19 cellular contexts compared by ENCODE assay signal in the genomic region with DNA sequence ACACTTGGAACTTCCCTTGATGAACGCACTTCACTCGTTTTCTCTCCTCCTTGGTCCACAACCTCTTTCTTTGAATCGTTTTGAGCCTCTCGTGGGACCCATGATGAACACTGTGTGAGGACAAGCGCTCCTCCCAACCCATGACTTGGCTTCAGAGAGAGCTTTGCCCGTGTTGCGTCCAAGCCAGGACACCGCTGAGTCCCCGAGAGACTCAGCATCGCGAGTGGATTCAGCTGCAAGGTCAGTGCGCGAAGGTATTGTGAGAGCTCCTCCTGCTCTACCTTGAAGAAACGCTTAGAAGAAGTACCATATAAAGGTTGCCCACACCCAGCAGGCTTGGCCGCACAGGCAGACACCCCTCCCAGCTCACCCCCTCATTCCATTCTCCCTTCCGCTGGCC.
"Had no signal": no experiment of that assay in that cellular context is flagged by ENCODE, and none has a peak within 500 bp of the region (broad histone marks: within the 10 kb centered on the region; RNA-seq: fewer than 3 reads in every experiment).

No MANE protein-coding gene starts in this region.

- H3K4me1 Mint-ChIP-seq: memory B cell had no signal

- H3K27me3 Mint-ChIP-seq: dendritic cell treated with granulocyte-macrophage colony-stimulating factor and Interleukin-4, amounts not matched to agents 40 ng/mL and 50 ng/mL, for 4 days; naive B cell had no signal

- H3K27ac Mint-ChIP-seq: immature natural killer cell; memory B cell; nephron; stimulated activated effector memory CD8-positive, alpha-beta T cell treated with anti-CD3 and anti-CD28 coated beads, Interleukin-12 subunit alpha, Interleukin-12 subunit beta, amount 100 ng/mL, for 72 hours had no signal

- FAIRE-seq: colon, endothelial cell of umbilical vein, keratinocyte had no signal

- H3K9me3 Mint-ChIP-seq: dendritic cell treated with granulocyte-macrophage colony-stimulating factor and Interleukin-4, amounts not matched to agents 40 ng/mL and 50 ng/mL, for 4 days; immature natural killer cell; memory B cell; naive B cell; nephron; stimulated activated effector memory CD8-positive, alpha-beta T cell treated with anti-CD3 and anti-CD28 coated beads, Interleukin-12 subunit alpha, Interleukin-12 subunit beta, amount 100 ng/mL, for 72 hours had no signal

- H3K4me3 Mint-ChIP-seq: dendritic cell treated with granulocyte-macrophage colony-stimulating factor and Interleukin-4, amounts not matched to agents 40 ng/mL and 50 ng/mL, for 4 days; immature natural killer cell; memory B cell; nephron; stimulated activated effector memory CD8-positive, alpha-beta T cell treated with anti-CD3 and anti-CD28 coated beads, Interleukin-12 subunit alpha, Interleukin-12 subunit beta, amount 100 ng/mL, for 72 hours had no signal

- DNase-seq: cerebellar nuclear complex; erythroblast; foreskin keratinocyte; immature natural killer cell; left lung; lower lobe of right lung; midbrain; naive B cell; stimulated activated CD4-positive, alpha-beta T cell treated with anti-CD3 and anti-CD28 coated beads, Interleukin-4, amount 100 ng/mL, for 1 hour; stimulated activated CD8-positive, alpha-beta memory T cell treated with anti-CD3 and anti-CD28 coated beads, Interleukin-4, amount 100 ng/mL, for 48 hours; stimulated activated naive CD8-positive, alpha-beta T cell treated with anti-CD3 and anti-CD28 coated beads, Interleukin-15, Interleukin-2, amounts not matched to agents 100 U/mL and 50 U/mL, for 24 hours; tibial artery had no signal

- ATAC-seq: foreskin keratinocyte; lower lobe of right lung; stimulated activated effector memory CD8-positive, alpha-beta T cell treated with anti-CD3 and anti-CD28 coated beads, Interleukin-12 subunit alpha, Interleukin-12 subunit beta, amount 100 ng/mL, for 72 hours; stimulated activated naive CD8-positive, alpha-beta T cell treated with anti-CD3 and anti-CD28 coated beads, Interleukin-15, Interleukin-2, amounts not matched to agents 100 U/mL and 50 U/mL, for 24 hours had no signal
